In genomic region chr5:121396716-121397115, GRCh38 we compare ENCODE assay signal across 9 cellular contexts.
"Had no signal": no experiment of that assay in that cellular context is flagged by ENCODE, and none has a peak within 500 bp of the region (broad histone marks: within the 10 kb centered on the region; RNA-seq: fewer than 3 reads in every experiment).

No MANE protein-coding gene starts in this region.

- H3K9me3 ChIP-seq: HAP-1 had no signal

- H3K27ac ChIP-seq: HL-60 had no signal

- ATAC-seq: GM23338, HCT116, HepG2 had no signal

- H3K4me3 ChIP-seq: GM23338, HAP-1 had no signal

- FAIRE-seq: H1, HepG2 had no signal

- DNase-seq: H7, HFFc6, KBM-7 had no signal

- H3K36me3 ChIP-seq: HAP-1 had no signal

- H3K4me1 ChIP-seq: HAP-1 had no signal
